In genomic region chr7:22255834-22256233, GRCh38 we compare ENCODE assay signal across 15 cellular contexts.
DNase-seq lines count a peak whose midpoint lies in the region; ATAC-seq lines count a peak whose summit lies in the region.
"Had no signal": no experiment of that assay in that cellular context is flagged by ENCODE, and none has a peak within 500 bp of the region (broad histone marks: within the 10 kb centered on the region; RNA-seq: fewer than 3 reads in every experiment).

No MANE protein-coding gene starts in this region.

- no peaks in the 10 kb centered on the region for H3K9me3 ChIP-seq in aorta (ENCODE audit: control insufficient read depth, low read length)
- H3K9me3 ChIP-seq: neutrophil had no signal

- intact Hi-C loops in aorta (cut with DNase I): loop anchor here (2.0 to 10.0 kb wide), 3 partner anchors 145 to 231 kb away; no protein-coding TSS in a partner anchor

- peak overlapping the region; percentile 74 for H3K27ac ChIP-seq in angular gyrus (ENCODE audit: low read depth, low read length)
- H3K27ac ChIP-seq in aorta (ENCODE audit: low read depth in 1 of 2, low read length in 2 of 2): no peak overlapping the region
- H3K27ac ChIP-seq: neutrophil, VCaP had no signal

- H3K27me3 Mint-ChIP-seq in stimulated activated naive CD8-positive, alpha-beta T cell treated with anti-CD3 and anti-CD28 coated beads, Interleukin-15, amount 100 ng/mL, for 72 hours: peaks cover 24% of the 10 kb centered on the region
- H3K27me3 Mint-ChIP-seq: stimulated activated memory B cell treated with anti-CD40 and anti-IgM and Interleukin-4, amounts not matched to agents 10 μg/mL and 1 μg/mL and 100 μg/mL, for 72 hours had no signal

- ATAC-seq in stimulated activated naive CD8-positive, alpha-beta T cell treated with anti-CD3 and anti-CD28 coated beads, Interleukin-15, Interleukin-2, amounts not matched to agents 100 U/mL and 50 U/mL, for 24 hours: peak; percentile 46
- no peak for ATAC-seq in stimulated activated naive CD8-positive, alpha-beta T cell treated with anti-CD3 and anti-CD28 coated beads, Interleukin-15, amount 100 ng/mL, for 72 hours
- ATAC-seq in aorta (ENCODE audit: low FRiP score) (peak; percentile 46), HG03442 (IDR thresholded peaks at IDR 0.05; ENCODE audit: unreplicated experiment) (no peak), HG02973 (IDR thresholded peaks at IDR 0.05; ENCODE audit: unreplicated experiment) (no peak)
- ATAC-seq: stimulated activated memory B cell treated with anti-CD40 and anti-IgM and Interleukin-4, amounts not matched to agents 10 μg/mL and 1 μg/mL and 100 μg/mL, for 72 hours had no signal

- H3K9me3 Mint-ChIP-seq in stimulated activated naive CD8-positive, alpha-beta T cell treated with anti-CD3 and anti-CD28 coated beads, Interleukin-15, amount 100 ng/mL, for 72 hours: no peaks in the 10 kb centered on the region
- H3K9me3 Mint-ChIP-seq: stimulated activated memory B cell treated with anti-CD40 and anti-IgM and Interleukin-4, amounts not matched to agents 10 μg/mL and 1 μg/mL and 100 μg/mL, for 72 hours had no signal

- no peak overlapping the region for H3K4me3 Mint-ChIP-seq in stimulated activated naive CD8-positive, alpha-beta T cell treated with anti-CD3 and anti-CD28 coated beads, Interleukin-15, amount 100 ng/mL, for 72 hours
- H3K4me3 Mint-ChIP-seq: activated naive CD4-positive, alpha-beta T cell treated with anti-CD3 and anti-CD28 coated beads, Interleukin-2, amount 50 U/mL, for 24 hours; stimulated activated memory B cell treated with anti-CD40 and anti-IgM and Interleukin-4, amounts not matched to agents 10 μg/mL and 1 μg/mL and 100 μg/mL, for 72 hours had no signal

- WGBS in aorta, 2 donors: 65 to 67% methylated on average over 1 of the region's 1 CpG

- H3K27ac Mint-ChIP-seq in stimulated activated naive CD8-positive, alpha-beta T cell treated with anti-CD3 and anti-CD28 coated beads, Interleukin-15, amount 100 ng/mL, for 72 hours: no peak overlapping the region
- H3K27ac Mint-ChIP-seq: activated naive CD4-positive, alpha-beta T cell treated with anti-CD3 and anti-CD28 coated beads, Interleukin-2, amount 50 U/mL, for 24 hours; stimulated activated memory B cell treated with anti-CD40 and anti-IgM and Interleukin-4, amounts not matched to agents 10 μg/mL and 1 μg/mL and 100 μg/mL, for 72 hours had no signal

- no peaks in the 10 kb centered on the region for H3K4me1 Mint-ChIP-seq in stimulated activated naive CD8-positive, alpha-beta T cell treated with anti-CD3 and anti-CD28 coated beads, Interleukin-15, amount 100 ng/mL, for 72 hours
- H3K4me1 Mint-ChIP-seq: activated naive CD4-positive, alpha-beta T cell treated with anti-CD3 and anti-CD28 coated beads, Interleukin-2, amount 50 U/mL, for 24 hours; stimulated activated memory B cell treated with anti-CD40 and anti-IgM and Interleukin-4, amounts not matched to agents 10 μg/mL and 1 μg/mL and 100 μg/mL, for 72 hours had no signal

- no peaks in the 10 kb centered on the region for H3K36me3 ChIP-seq in aorta (ENCODE audit: control insufficient read depth in 1 of 2, insufficient read depth in 2 of 2, low read length in 1 of 2)
- H3K36me3 ChIP-seq: neutrophil had no signal

- no peaks in the 10 kb centered on the region for H3K4me1 ChIP-seq in aorta (ENCODE audit: control insufficient read depth in 1 of 2, insufficient read depth in 2 of 2, low read length in 2 of 2)

- no peak for DNase-seq in stimulated activated naive CD8-positive, alpha-beta T cell treated with anti-CD3 and anti-CD28 coated beads, Interleukin-15, Interleukin-2, amounts not matched to agents 100 U/mL and 50 U/mL, for 24 hours
- no peak for DNase-seq in stimulated activated naive CD8-positive, alpha-beta T cell treated with anti-CD3 and anti-CD28 coated beads, Interleukin-15, amount 100 ng/mL, for 72 hours
- DNase-seq in medulla oblongata (ENCODE audit: extremely low spot score): peak; percentile 51
- no peak for DNase-seq in aorta
- DNase-seq in NCI-H2029 (lab: John Stamatoyannopoulos, UW): no peak
- DNase-seq: foreskin fibroblast, mammary epithelial cell, NCI-H446 had no signal

- no peaks in the 10 kb centered on the region for H3K27me3 ChIP-seq in aorta (ENCODE audit: control insufficient read depth in 1 of 2, insufficient read depth in 2 of 2, low read length in 1 of 2)
- H3K27me3 ChIP-seq: neutrophil had no signal

- no peak overlapping the region for H3K4me3 ChIP-seq in aorta (ENCODE audit: low read length in 2 of 2)

Comparison
In these comparisons a context has a peak if more than half of its experiments do, and no peak if none do; other contexts are left out.
1. ATAC-seq: peak in stimulated activated naive CD8-positive, alpha-beta T cell treated with anti-CD3 and anti-CD28 coated beads, Interleukin-15, Interleukin-2, amounts not matched to agents 100 U/mL and 50 U/mL, for 24 hours (single experiment) and aorta (single experiment); none in stimulated activated naive CD8-positive, alpha-beta T cell treated with anti-CD3 and anti-CD28 coated beads, Interleukin-15, amount 100 ng/mL, for 72 hours (single experiment), HG03442 (single experiment) and HG02973 (single experiment).